Comparison of ENCODE assay signal across 1 cellular context in genomic region chr10:1638889-1639418, GRCh38.
A peak's percentile ranks its signal among the peaks of the same experiment; 100 is the strongest.
TF ChIP-seq lines count a peak whose summit lies in the region.

No MANE protein-coding gene starts in this region.

TF ChIP-seq in K562, 482 proteins besides CTCF, POLR2A, EP300 and RAD21 (continued from another document):
- 0 out of 2 replicates have a peak, but pooled peaks have one; percentile 47 for TF ChIP-seq NFIC (IDR thresholded peaks at IDR 0.05)
